ENCODE assay signal across 20 cellular contexts in the genomic region with DNA sequence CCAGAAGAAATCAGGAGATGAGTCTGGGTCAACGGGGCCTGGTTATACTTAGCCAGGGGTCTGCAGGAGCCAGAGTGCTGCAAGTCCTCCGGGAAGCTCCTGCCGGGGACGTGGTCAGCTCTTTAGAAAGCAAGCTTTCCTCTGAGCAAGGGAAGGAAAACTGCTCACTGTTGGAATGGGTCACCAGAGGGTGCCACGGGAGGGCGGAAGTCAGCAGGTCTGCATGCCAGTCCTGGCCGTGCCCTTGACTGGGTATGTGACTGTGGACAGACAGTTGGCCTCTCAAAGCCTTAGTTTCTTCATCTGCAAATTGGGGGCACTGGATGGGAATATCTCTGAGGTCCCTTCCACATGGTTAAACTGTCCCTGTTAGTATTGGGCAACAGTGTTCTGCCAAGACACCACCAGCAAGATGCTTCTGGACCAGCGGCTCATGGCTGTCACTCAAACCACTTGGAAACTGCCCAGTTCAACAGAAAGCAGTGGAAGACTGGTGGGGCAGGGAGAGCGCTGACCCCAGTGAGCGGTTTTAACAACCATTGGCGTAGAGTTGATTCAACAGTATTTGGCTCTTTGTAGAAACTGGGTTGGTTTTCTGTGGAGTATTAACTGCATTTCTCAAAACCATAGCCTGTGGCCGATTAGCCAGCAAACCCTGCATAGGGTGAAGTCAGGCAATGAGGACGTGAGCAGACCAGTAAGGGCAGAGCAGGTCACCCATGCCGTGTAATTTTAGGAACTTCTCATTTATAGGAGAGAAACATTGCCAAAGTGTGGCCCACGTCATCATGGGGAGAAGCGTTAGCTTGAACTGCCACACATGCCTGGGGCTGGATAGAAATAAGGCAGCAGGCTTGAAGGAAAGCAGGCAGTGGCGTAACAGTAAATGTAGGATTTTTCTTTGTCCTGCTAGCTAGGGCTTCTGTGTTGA.
DNase-seq lines count a peak whose midpoint lies in the region; ATAC-seq and TF ChIP-seq lines count a peak whose summit lies in the region.
"Had no signal": no experiment of that assay in that cellular context is flagged by ENCODE, and none has a peak within 500 bp of the region (broad histone marks: within the 10 kb centered on the region; RNA-seq: fewer than 3 reads in every experiment).

No MANE protein-coding gene starts in this region.

- H3K27ac Mint-ChIP-seq in neural progenitor cell (peak overlapping the region; percentile 30), mesothelial cell of epicardium (no peak overlapping the region)
- H3K27ac Mint-ChIP-seq: CD4-positive, alpha-beta T cell had no signal

- H3K4me1 Mint-ChIP-seq in neural progenitor cell (peaks cover 6% of the 10 kb centered on the region), mesothelial cell of epicardium (no peaks in the 10 kb centered on the region)

- no peaks in the 10 kb centered on the region for H4K20me1 ChIP-seq in neural progenitor cell (ENCODE audit: low read depth)

- H3K36me3 ChIP-seq in neural progenitor cell, result no peaks in the 10 kb centered on the region
- no peaks in the 10 kb centered on the region for H3K36me3 ChIP-seq in thyroid gland
- H3K36me3 ChIP-seq in prostate gland, result no peaks in the 10 kb centered on the region
- H3K36me3 ChIP-seq: HAP-1 had no signal

- no peak overlapping the region for H3K4me2 ChIP-seq in neural progenitor cell
- H3K4me2 ChIP-seq: A549 had no signal

- TF ChIP-seq POLR2A in thyroid gland (IDR thresholded peaks at IDR 0.05) (no peak), prostate gland (IDR thresholded peaks at IDR 0.05) (no peak)

- 68 to 77% methylated on average over 17 of the region's 17 CpGs for WGBS in thyroid gland, 2 donors
- WGBS in prostate gland, result 84% methylated on average over 17 of the region's 17 CpGs

- peaks cover 13% of the 10 kb centered on the region for H3K27me3 Mint-ChIP-seq in neural progenitor cell (ENCODE audit: insufficient read depth, low read depth)
- peaks cover 63% of the 10 kb centered on the region for H3K27me3 Mint-ChIP-seq in mesothelial cell of epicardium (ENCODE audit: low read depth)

- H2AFZ ChIP-seq in neural progenitor cell (replicated peaks), result no peak overlapping the region
- H2AFZ ChIP-seq: GM23248 had no signal

- H3K27me3 ChIP-seq in neural progenitor cell (no peaks in the 10 kb centered on the region), thyroid gland (no peaks in the 10 kb centered on the region), prostate gland (replicated peaks; ENCODE audit: insufficient read depth) (no peaks in the 10 kb centered on the region)

- H3K36me3 Mint-ChIP-seq in neural progenitor cell (no peaks in the 10 kb centered on the region), mesothelial cell of epicardium (no peaks in the 10 kb centered on the region)

- H3K27ac ChIP-seq in neural progenitor cell (no peak overlapping the region), thyroid gland (peak overlapping the region in 2 of 3 donors; percentile 17 to 51), prostate gland (no peak overlapping the region)
- H3K27ac ChIP-seq: A549, GM23248 had no signal

- no peak overlapping the region for H3K4me3 ChIP-seq in epithelial cell of proximal tubule (ENCODE audit: low read depth, low read length)
- no peak overlapping the region for H3K4me3 ChIP-seq in neural progenitor cell
- H3K4me3 ChIP-seq in thyroid gland (replicated peaks in 1 of 3), result no peak overlapping the region
- H3K4me3 ChIP-seq in prostate gland, result no peak overlapping the region
- H3K4me3 ChIP-seq: A549, GM23248, HAP-1 had no signal

- H3K4me3 Mint-ChIP-seq in neural progenitor cell (no peak overlapping the region), mesothelial cell of epicardium (no peak overlapping the region)
- H3K4me3 Mint-ChIP-seq: CD4-positive, alpha-beta T cell had no signal

- ATAC-seq in Right ventricle myocardium superior (ENCODE audit: poor library complexity), result peak; percentile 69
- ATAC-seq: Panc1, SK-N-SH treated with all-trans-retinoic acid at 6 μM for 48 hours had no signal

- no peaks in the 10 kb centered on the region for H3F3A ChIP-seq in neural progenitor cell (ENCODE audit: low read depth)

- H3K4me1 ChIP-seq in neural progenitor cell, result peaks cover 13% of the 10 kb centered on the region
- peaks cover 8 to 30% of the 10 kb centered on the region in 2 donors for H3K4me1 ChIP-seq in thyroid gland
- no peaks in the 10 kb centered on the region for H3K4me1 ChIP-seq in prostate gland (replicated peaks)
- H3K4me1 ChIP-seq: A549, HAP-1 had no signal

- no peak overlapping the region for H3K9ac ChIP-seq in neural progenitor cell
- H3K9ac ChIP-seq: GM23248 had no signal

- no peaks in the 10 kb centered on the region for H3K79me2 ChIP-seq in neural progenitor cell (ENCODE audit: low read depth)

- H3K9me3 ChIP-seq in neural progenitor cell (ENCODE audit: low read depth), result no peaks in the 10 kb centered on the region
- no peaks in the 10 kb centered on the region for H3K9me3 ChIP-seq in thyroid gland
- no peaks in the 10 kb centered on the region for H3K9me3 ChIP-seq in prostate gland
- H3K9me3 ChIP-seq: A549, HAP-1 had no signal

- DNase-seq in Right ventricle myocardium superior, result no peak
- DNase-seq in cardiac septum (ENCODE audit: low spot score), result no peak
- DNase-seq in epithelial cell of proximal tubule (ENCODE audit: low read depth), result peak; percentile 13
- no peak for DNase-seq in neural progenitor cell (ENCODE audit: low spot score)
- DNase-seq in thyroid gland, result peak in 1 of 2 donors; percentile 56
- DNase-seq in mesothelial cell of epicardium (ENCODE audit: low spot score in 2 of 2, unreplicated experiment in 2 of 2), result no peak
- DNase-seq in effector CD4-positive, alpha-beta T cell, result no peak
- no peak for DNase-seq in prostate gland (ENCODE audit: low spot score)
- DNase-seq: CD4-positive, alpha-beta T cell; DMS153; GDM1; GM23248; NCI-H1436; NCI-H1930; NCI-H226; NCI-H524 treated with DMSO at 0.1 percent for 48 hours had no signal

- no peak for TF ChIP-seq CTCF in epithelial cell of proximal tubule (conservative IDR thresholded peaks at IDR 0.05; ENCODE audit: low read depth, low read length)
- no peak for TF ChIP-seq CTCF in neural progenitor cell (IDR thresholded peaks at IDR 0.05)
- TF ChIP-seq CTCF in thyroid gland (IDR thresholded peaks at IDR 0.05), result no peak
- TF ChIP-seq CTCF in mesothelial cell of epicardium (IDR thresholded peaks at IDR 0.05; ENCODE audit: unreplicated experiment), result no peak
- TF ChIP-seq CTCF in prostate gland (IDR thresholded peaks at IDR 0.05), result no peak

- H3K9me3 Mint-ChIP-seq in neural progenitor cell (no peaks in the 10 kb centered on the region), mesothelial cell of epicardium (no peaks in the 10 kb centered on the region)
- H3K9me3 Mint-ChIP-seq: CD4-positive, alpha-beta T cell had no signal

- intact Hi-C loops in Right ventricle myocardium superior (cut with DNase I) (no loop called here), cardiac septum (cut with DNase I) (no loop called here), thyroid gland (cut with DNase I) (no loop called here), prostate gland (cut with DNase I) (no loop called here)

Comparison
In these comparisons a context has a peak if more than half of its experiments do, and no peak if none do; other contexts are left out.
1. H3K27ac ChIP-seq: peak in thyroid gland (2 of 3); none in neural progenitor cell (single experiment) and prostate gland (0 of 2).